ENCODE assay signal across 8 cellular contexts in the genomic region with DNA sequence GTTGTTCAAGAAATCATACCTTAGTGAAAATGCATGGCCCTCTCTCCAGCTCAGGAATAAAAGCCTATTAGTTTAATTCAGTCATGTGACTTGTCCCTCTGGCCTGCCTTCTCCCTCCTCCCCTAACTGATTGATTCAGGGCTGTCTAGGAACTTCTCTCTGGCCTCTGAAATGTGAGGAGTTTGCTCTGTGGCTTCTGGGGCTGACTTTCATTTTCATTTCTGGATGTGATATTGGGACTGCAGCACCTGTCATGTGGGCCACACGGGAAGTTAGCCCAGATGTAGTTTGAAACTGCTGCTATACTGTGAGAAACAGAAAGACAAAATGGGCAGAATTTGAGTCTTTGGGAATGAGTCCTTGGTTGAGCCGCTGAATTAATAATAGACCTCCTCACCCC. TPM values are rescaled to one million over a fixed set of nuclear protein-coding genes. Genes with fewer than 3 reads are reported as not detected.
A peak's percentile ranks its signal among the peaks of the same experiment; 100 is the strongest.
DNase-seq lines count a peak whose midpoint lies in the region; ATAC-seq and TF ChIP-seq lines count a peak whose summit lies in the region.

No MANE protein-coding gene starts in this region.

- H3K27ac Mint-ChIP-seq in activated CD4-positive, alpha-beta memory T cell treated with anti-CD3 and anti-CD28 coated beads, Interleukin-2, amount 10 ng/mL, durations not matched to agents 7 days and 5 days: peak overlapping the region; percentile 81
- no peak overlapping the region for H3K27ac Mint-ChIP-seq in Caco-2 (ENCODE audit: unreplicated experiment)

- peaks cover 57% of the 10 kb centered on the region for H3K4me1 Mint-ChIP-seq in activated CD4-positive, alpha-beta memory T cell treated with anti-CD3 and anti-CD28 coated beads, Interleukin-2, amount 10 ng/mL, durations not matched to agents 7 days and 5 days
- no peaks in the 10 kb centered on the region for H3K4me1 Mint-ChIP-seq in Caco-2 (ENCODE audit: low read depth, unreplicated experiment)

- peaks cover 19% of the 10 kb centered on the region for H3K36me3 Mint-ChIP-seq in activated CD4-positive, alpha-beta memory T cell treated with anti-CD3 and anti-CD28 coated beads, Interleukin-2, amount 10 ng/mL, durations not matched to agents 7 days and 5 days (ENCODE audit: low read depth)
- no peaks in the 10 kb centered on the region for H3K36me3 Mint-ChIP-seq in Caco-2 (ENCODE audit: insufficient read depth, unreplicated experiment)

- H3K4me2 ChIP-seq in MM.1S (ENCODE audit: low read depth, low read length): peak overlapping the region; percentile 75
- H3K4me2 ChIP-seq in PC-3 (ENCODE audit: low read length): no peak overlapping the region

- H3F3A ChIP-seq in MM.1S (ENCODE audit: insufficient read depth, low read length) (peaks cover 18% of the 10 kb centered on the region), PC-3 (ENCODE audit: low read length, unreplicated experiment) (no peaks in the 10 kb centered on the region)

- H3K4me1 ChIP-seq in MM.1S (ENCODE audit: low read length) (peaks cover 19% of the 10 kb centered on the region), PC-3 (ENCODE audit: insufficient read depth, low read length) (no peaks in the 10 kb centered on the region), Caco-2 (no peaks in the 10 kb centered on the region)

- H2AFZ ChIP-seq in MM.1S (ENCODE audit: low read length) (peak overlapping the region; percentile 55), PC-3 (ENCODE audit: low read length) (no peak overlapping the region)

- BruUV-seq in PC-3 (replicated peaks; lab: Mats Ljungman, UMichigan) (no TSS peak), Caco-2 (replicated peaks; lab: Mats Ljungman, UMichigan) (no TSS peak)

- H3K4me3 ChIP-seq in MM.1S (ENCODE audit: low read length): peak overlapping the region; percentile 47
- H3K4me3 ChIP-seq in PC-3 (ENCODE audit: low read length): no peak overlapping the region
- no peak overlapping the region for H3K4me3 ChIP-seq in Caco-2 (ENCODE audit: low read depth, low read length)

- H3K4me3 Mint-ChIP-seq in activated CD4-positive, alpha-beta memory T cell treated with anti-CD3 and anti-CD28 coated beads, Interleukin-2, amount 10 ng/mL, durations not matched to agents 7 days and 5 days: peak overlapping the region; percentile 67
- H3K4me3 Mint-ChIP-seq in Caco-2 (ENCODE audit: unreplicated experiment): no peak overlapping the region

- no peaks in the 10 kb centered on the region for H3K27me3 Mint-ChIP-seq in activated CD4-positive, alpha-beta memory T cell treated with anti-CD3 and anti-CD28 coated beads, Interleukin-2, amount 10 ng/mL, durations not matched to agents 7 days and 5 days
- no peaks in the 10 kb centered on the region for H3K27me3 Mint-ChIP-seq in Caco-2 (ENCODE audit: insufficient read depth, unreplicated experiment)

- DNase-seq in HEK293T (ENCODE audit: extremely low spot score) (peak; percentile 21), MM.1S (peak; percentile 94), left cardiac atrium (no peak), PC-3 (no peak), Caco-2 (no peak)
- peak; percentile 71 for DNase-seq in activated CD4-positive, alpha-beta memory T cell treated with anti-CD3 and anti-CD28 coated beads, Interleukin-2, amount 10 ng/mL, durations not matched to agents 7 days and 5 days
- peak; percentile 19 to 45 (median 31) for DNase-seq in stimulated activated CD4-positive, alpha-beta T cell treated with anti-CD3 and anti-CD28 coated beads, TNF-alpha, amount 100 ng/mL, for 48 hours (ENCODE audit: low read depth in 3 of 3)

- POLR2A ChIA-PET in HEK293T (lab: Yijun Ruan, JAX) (no interaction called here), PC-3 (lab: Charles Lee; ENCODE audit: unreplicated experiment) (no interaction called here), Caco-2 (lab: Charles Lee) (no interaction called here)
- POLR2A ChIA-PET in activated CD4-positive, alpha-beta memory T cell treated with anti-CD3 and anti-CD28 coated beads, Interleukin-2, amount 10 ng/mL, durations not matched to agents 7 days and 5 days (lab: Charles Lee): interaction anchor here (0.6 to 2.4 kb wide), 3 partner anchors 13 to 44 kb away, joined by 3 to 9 read pairs (median 3); partner anchors contain the start of gene PARP8

- no peaks in the 10 kb centered on the region for H3K9me2 ChIP-seq in MM.1S (replicated peaks; ENCODE audit: insufficient read depth, low read length)
- H3K9me2 ChIP-seq in PC-3 (replicated peaks; ENCODE audit: low read length): no peaks in the 10 kb centered on the region

- H3K9me3 ChIP-seq in MM.1S (replicated peaks; ENCODE audit: insufficient read depth, low read length) (no peaks in the 10 kb centered on the region), PC-3 (ENCODE audit: low read length) (no peaks in the 10 kb centered on the region), Caco-2 (no peaks in the 10 kb centered on the region)

- no peak for TF ChIP-seq CTCF in MM.1S (IDR thresholded peaks at IDR 0.05; ENCODE audit: low read length)
- TF ChIP-seq CTCF in PC-3 (conservative IDR thresholded peaks at IDR 0.05; ENCODE audit: low read depth, low read length): no peak
- TF ChIP-seq CTCF in Caco-2 (IDR thresholded peaks at IDR 0.05; ENCODE audit: insufficient read depth in 1 of 2, low read depth in 1 of 2, low read length in 1 of 2, severe bottlenecking in 1 of 2, unreplicated experiment in 1 of 2): no peak

- H3K9ac ChIP-seq in MM.1S (ENCODE audit: low read length): peak overlapping the region; percentile 30; the same call in 1 of the 2 replicates
- H3K9ac ChIP-seq in PC-3 (ENCODE audit: low read length): no peak overlapping the region

- no peaks in the 10 kb centered on the region for H3K9me3 Mint-ChIP-seq in activated CD4-positive, alpha-beta memory T cell treated with anti-CD3 and anti-CD28 coated beads, Interleukin-2, amount 10 ng/mL, durations not matched to agents 7 days and 5 days
- H3K9me3 Mint-ChIP-seq in Caco-2 (ENCODE audit: unreplicated experiment): no peaks in the 10 kb centered on the region

- H3K27me3 ChIP-seq in MM.1S (replicated peaks; ENCODE audit: insufficient read depth, low read length): no peaks in the 10 kb centered on the region
- H3K27me3 ChIP-seq in PC-3 (ENCODE audit: low read length): no peaks in the 10 kb centered on the region
- H3K27me3 ChIP-seq in Caco-2 (replicated peaks; ENCODE audit: control insufficient read depth, insufficient read depth, low read length): no peaks in the 10 kb centered on the region

- CTCF ChIA-PET in HEK293T (lab: Yijun Ruan, JAX): no interaction called here
- CTCF ChIA-PET in activated CD4-positive, alpha-beta memory T cell treated with anti-CD3 and anti-CD28 coated beads, Interleukin-2, amount 10 ng/mL, durations not matched to agents 7 days and 5 days (lab: Charles Lee): no interaction called here
- CTCF ChIA-PET in PC-3 (lab: Charles Lee): no interaction called here
- CTCF ChIA-PET in Caco-2 (lab: Charles Lee): no interaction called here

- no peaks in the 10 kb centered on the region for H3K36me3 ChIP-seq in MM.1S (replicated peaks; ENCODE audit: insufficient read depth, low read length)
- no peaks in the 10 kb centered on the region for H3K36me3 ChIP-seq in PC-3 (ENCODE audit: low read depth, low read length)
- no peaks in the 10 kb centered on the region for H3K36me3 ChIP-seq in Caco-2 (ENCODE audit: control insufficient read depth, insufficient read depth, low read length)

- H4K20me1 ChIP-seq in MM.1S (ENCODE audit: insufficient read depth, low read length) (no peaks in the 10 kb centered on the region), PC-3 (ENCODE audit: low read length) (no peaks in the 10 kb centered on the region)

- H3K79me2 ChIP-seq in MM.1S (ENCODE audit: low read length): peaks cover 40% of the 10 kb centered on the region
- no peaks in the 10 kb centered on the region for H3K79me2 ChIP-seq in PC-3 (ENCODE audit: low read length)

- intact Hi-C loops in left cardiac atrium (cut with DNase I) (no loop called here), PC-3 (cut with micrococcal nuclease) (no loop called here), Caco-2 (cut with micrococcal nuclease; ENCODE audit: unreplicated experiment) (no loop called here)

- H3K27ac ChIP-seq in MM.1S (ENCODE audit: low read length): peak overlapping the region; percentile 59
- H3K27ac ChIP-seq in PC-3 (ENCODE audit: low read length): no peak overlapping the region

- ATAC-seq in GM18508 (IDR thresholded peaks at IDR 0.05; ENCODE audit: insufficient read depth, unreplicated experiment) (peak; percentile 94), left cardiac atrium (peak; percentile 64 to 70), PC-3 (no peak)

TF ChIP-seq in HEK293T, 16 proteins besides CTCF, POLR2A, EP300 and RAD21:
- TF ChIP-seq SP1 (IDR thresholded peaks at IDR 0.05): no peak
- TF ChIP-seq BHLHE40 (IDR thresholded peaks at IDR 0.05; ENCODE audit: borderline replicate concordance): no peak
- TF ChIP-seq NFRKB (IDR thresholded peaks at IDR 0.05): no peak
- TF ChIP-seq TARDBP (IDR thresholded peaks at IDR 0.05): no peak

RNA-seq across cellular contexts. Expression of gene PARP8, which starts 44.8 kb away (rescaled TPM):
- total RNA-seq in activated CD4-positive, alpha-beta memory T cell treated with anti-CD3 and anti-CD28 coated beads, Interleukin-2, amount 10 ng/mL, durations not matched to agents 7 days and 5 days: 10 to 100 TPM; 91.7 to 96.2 TPM
- 10 to 100 TPM; 11.2 to 13.5 TPM for total RNA-seq in left cardiac atrium
- total RNA-seq in PC-3 (2014; rRNA removed): 0.07 and 0.69 TPM in 2 replicates
- 0.79 and 0.97 TPM in 2 replicates for total RNA-seq in Caco-2 (2022)

Comparison
In these comparisons a context has a peak if more than half of its experiments do, and no peak if none do; other contexts are left out.
1. DNase-seq: peak in HEK293T (single experiment), MM.1S (single experiment), activated CD4-positive, alpha-beta memory T cell treated with anti-CD3 and anti-CD28 coated beads, Interleukin-2, amount 10 ng/mL, durations not matched to agents 7 days and 5 days (single experiment) and stimulated activated CD4-positive, alpha-beta T cell treated with anti-CD3 and anti-CD28 coated beads, TNF-alpha, amount 100 ng/mL, for 48 hours (3 of 3); none in left cardiac atrium (single experiment), PC-3 (single experiment) and Caco-2 (0 of 2).
2. RNA of gene PARP8, which starts 44.8 kb away (total RNA-seq): 91.7 to 96.2 TPM in activated CD4-positive, alpha-beta memory T cell treated with anti-CD3 and anti-CD28 coated beads, Interleukin-2, amount 10 ng/mL, durations not matched to agents 7 days and 5 days; 11.2 to 13.5 TPM in left cardiac atrium, 0.79 to 0.97 TPM in Caco-2 and 0.07 to 0.69 TPM in PC-3; every median in the first group is over 4 times any median in the second.